Comparison of ENCODE assay signal across 1 cellular context in the genomic region with DNA sequence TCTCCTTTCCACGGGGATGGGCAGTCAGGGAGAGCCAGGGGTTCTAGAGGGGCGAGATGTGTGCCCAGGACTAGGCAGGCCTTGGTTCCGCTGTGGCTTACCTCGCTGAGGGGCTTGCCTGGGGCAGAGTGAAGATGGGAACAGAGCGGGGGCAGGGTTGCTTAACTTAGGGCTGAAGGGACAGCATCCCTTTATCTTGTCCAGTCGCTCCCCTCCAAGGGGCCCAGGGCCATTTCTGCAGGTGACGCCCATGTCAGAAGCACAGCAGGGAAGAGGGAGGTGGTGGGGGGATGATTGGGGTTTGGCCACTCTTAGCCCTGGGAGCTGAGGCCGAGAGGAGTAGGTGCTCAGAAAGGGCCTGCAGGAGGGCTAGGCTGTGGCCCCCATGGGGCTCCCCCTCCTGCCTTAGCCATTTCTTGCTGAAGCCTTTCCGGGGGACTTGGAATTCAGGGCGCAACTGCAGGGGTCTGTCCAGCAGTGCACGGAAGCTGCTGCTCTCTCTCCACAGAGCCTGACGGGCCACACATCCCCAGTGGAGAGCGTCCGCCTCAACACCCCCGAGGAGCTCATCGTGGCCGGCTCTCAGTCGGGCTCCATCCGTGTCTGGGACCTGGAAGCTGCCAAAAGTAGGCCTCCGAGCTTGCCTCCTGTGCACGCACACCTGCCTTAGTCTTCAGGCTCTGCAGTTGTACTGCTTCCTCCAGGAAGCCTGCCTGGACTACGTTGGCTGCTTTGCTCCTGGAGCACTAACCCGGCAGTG.
TF ChIP-seq lines count a peak whose summit lies in the region.

No MANE protein-coding gene starts in this region.

TF ChIP-seq in HepG2, 621 proteins besides CTCF, POLR2A, EP300 and RAD21:
- peak; percentile 51 for TF ChIP-seq ZFP36 (IDR thresholded peaks at IDR 0.05; ENCODE audit: borderline replicate concordance, low read depth, low read length, partially characterized antibody)
- no peak for TF ChIP-seq SP1 (IDR thresholded peaks at IDR 0.05)
- no peak for TF ChIP-seq SP1 (CRISPR knock-in tag; IDR thresholded peaks at IDR 0.05)
